ENCODE assay signal across 14 cellular contexts in the genomic region with DNA sequence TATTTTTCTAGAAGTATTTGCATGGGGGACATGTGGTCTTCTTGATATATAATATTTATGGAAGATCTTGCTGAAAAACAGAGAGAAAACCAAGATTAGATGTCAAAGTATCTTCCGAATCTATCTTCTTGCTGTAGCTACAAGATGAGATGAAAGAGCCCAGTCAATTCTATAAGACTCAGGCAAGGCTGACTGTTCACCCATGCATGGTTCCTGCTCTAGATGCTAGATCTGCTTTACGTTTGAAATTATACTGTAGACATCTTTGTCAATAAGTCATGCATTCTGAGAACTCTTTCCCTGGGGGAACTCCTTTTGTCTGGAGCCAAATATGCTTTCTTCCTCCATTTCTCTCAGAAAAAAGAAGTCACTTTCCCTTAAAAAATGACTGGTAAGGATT.
DNase-seq lines count a peak whose midpoint lies in the region; ATAC-seq and TF ChIP-seq lines count a peak whose summit lies in the region.
"Had no signal": no experiment of that assay in that cellular context is flagged by ENCODE, and none has a peak within 500 bp of the region (broad histone marks: within the 10 kb centered on the region; RNA-seq: fewer than 3 reads in every experiment).

No MANE protein-coding gene starts in this region.

- DNase-seq in A673 (ENCODE audit: low spot score) (peak; percentile 33), left cardiac atrium (no peak), NCI-H1436 (lab: John Stamatoyannopoulos, UW) (no peak)
- DNase-seq in activated CD4-positive, alpha-beta T cell treated with anti-CD3 and anti-CD28 coated beads, Interleukin-2, amount 50 U/mL, for 48 hours, result no peak
- no peak for DNase-seq in stimulated activated CD4-positive, alpha-beta T cell treated with anti-CD3 and anti-CD28 coated beads, Interleukin-2, amount 100 ng/mL, for 48 hours
- DNase-seq: activated CD4-positive, CD25-positive, alpha-beta regulatory T cell treated with anti-CD3 and anti-CD28 coated beads, Interleukin-2, amount 50 U/mL, for 72 hours; endodermal cell; SK-N-SH; stimulated activated naive CD4-positive, alpha-beta T cell had no signal

- CTCF ChIA-PET in A673 (lab: Charles Lee), result no interaction called here

- H3K4me1 ChIP-seq in A673 (ENCODE audit: insufficient read depth, low read length, poor library complexity, severe bottlenecking), result peaks cover 11% of the 10 kb centered on the region
- H3K4me1 ChIP-seq: parathyroid adenoma had no signal

- POLR2A ChIA-PET in A673 (lab: Charles Lee; ENCODE audit: low non-redundant PET), result no interaction called here

- TF ChIP-seq CTCF in A673 (conservative IDR thresholded peaks at IDR 0.05; ENCODE audit: low read depth, low read length), result no peak

- no TSS peak for BruUV-seq in A673 (replicated peaks; lab: Mats Ljungman, UMichigan)

- intact Hi-C loops in A673 (cut with micrococcal nuclease; ENCODE audit: unreplicated experiment) (no loop called here), left cardiac atrium (cut with DNase I) (no loop called here)

- H3K27me3 ChIP-seq in A673 (replicated peaks; ENCODE audit: insufficient read depth, low read depth, low read length, poor library complexity), result peaks cover 3% of the 10 kb centered on the region

- H3K4me3 ChIP-seq in A673 (ENCODE audit: low read depth, low read length, poor library complexity, severe bottlenecking), result no peak overlapping the region

- H3K36me3 ChIP-seq in A673 (ENCODE audit: insufficient read depth, low read length, poor library complexity, severe bottlenecking), result no peaks in the 10 kb centered on the region

- ATAC-seq in GM19351 (IDR thresholded peaks at IDR 0.05; ENCODE audit: unreplicated experiment) (peak; percentile 94), HG02678 (IDR thresholded peaks at IDR 0.05; ENCODE audit: unreplicated experiment) (peak; percentile 90), HG03342 (IDR thresholded peaks at IDR 0.05; ENCODE audit: unreplicated experiment) (peak; percentile 92), left cardiac atrium (no peak)

- H3K9me3 ChIP-seq in A673 (ENCODE audit: low read depth, low read length, poor library complexity, severe bottlenecking), result no peaks in the 10 kb centered on the region
- H3K9me3 ChIP-seq: SK-N-SH had no signal

- no peak overlapping the region for H3K27ac ChIP-seq in A673 (ENCODE audit: low read depth, low read length, poor library complexity, severe bottlenecking)
- H3K27ac ChIP-seq: 22Rv1, parathyroid adenoma had no signal

Comparison
In these comparisons a context has a peak if more than half of its experiments do, and no peak if none do; other contexts are left out.
1. ATAC-seq: peak in GM19351 (single experiment), HG02678 (single experiment) and HG03342 (single experiment); none in left cardiac atrium (0 of 2).